Comparison of ENCODE assay signal across 2 cellular contexts in the genomic region with DNA sequence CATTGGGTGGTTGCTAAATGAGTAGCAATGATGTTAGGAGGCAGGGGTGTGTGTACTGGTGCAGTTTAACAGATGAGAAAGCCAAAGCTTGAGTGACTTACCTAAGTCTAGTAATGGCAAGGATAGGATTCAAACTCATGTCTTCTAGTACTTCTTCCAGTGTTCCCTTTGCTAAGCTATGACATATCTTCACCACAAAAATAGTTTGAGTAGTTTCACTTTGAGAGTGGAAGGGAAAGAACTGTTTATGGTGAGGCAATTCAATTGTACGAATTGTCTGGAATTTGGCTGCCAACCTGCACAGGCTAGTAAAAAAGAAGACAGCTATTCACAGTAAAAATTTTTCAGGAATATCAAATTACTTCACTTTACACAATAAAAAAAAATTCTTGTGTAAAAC.
TF ChIP-seq lines count a peak whose summit lies in the region.

No MANE protein-coding gene starts in this region.

TF ChIP-seq in GM12878, 131 proteins besides CTCF, POLR2A, EP300 and RAD21 (continues in another document):
- TF ChIP-seq, protein P1, sequence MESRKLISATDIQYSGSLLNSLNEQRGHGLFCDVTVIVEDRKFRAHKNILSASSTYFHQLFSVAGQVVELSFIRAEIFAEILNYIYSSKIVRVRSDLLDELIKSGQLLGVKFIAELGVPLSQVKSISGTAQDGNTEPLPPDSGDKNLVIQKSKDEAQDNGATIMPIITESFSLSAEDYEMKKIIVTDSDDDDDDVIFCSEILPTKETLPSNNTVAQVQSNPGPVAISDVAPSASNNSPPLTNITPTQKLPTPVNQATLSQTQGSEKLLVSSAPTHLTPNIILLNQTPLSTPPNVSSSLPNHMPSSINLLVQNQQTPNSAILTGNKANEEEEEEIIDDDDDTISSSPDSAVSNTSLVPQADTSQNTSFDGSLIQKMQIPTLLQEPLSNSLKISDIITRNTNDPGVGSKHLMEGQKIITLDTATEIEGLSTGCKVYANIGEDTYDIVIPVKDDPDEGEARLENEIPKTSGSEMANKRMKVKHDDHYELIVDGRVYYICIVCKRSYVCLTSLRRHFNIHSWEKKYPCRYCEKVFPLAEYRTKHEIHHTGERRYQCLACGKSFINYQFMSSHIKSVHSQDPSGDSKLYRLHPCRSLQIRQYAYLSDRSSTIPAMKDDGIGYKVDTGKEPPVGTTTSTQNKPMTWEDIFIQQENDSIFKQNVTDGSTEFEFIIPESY (IDR thresholded peaks at IDR 0.05): no peak
- TF ChIP-seq ZNF274 (IDR thresholded peaks at IDR 0.05; ENCODE audit: insufficient read depth, insufficient read length) (no peak), ZNF384 (IDR thresholded peaks at IDR 0.05; ENCODE audit: borderline replicate concordance, low read depth, low read length) (no peak), DPF2 (IDR thresholded peaks at IDR 0.05) (no peak), MEF2B (IDR thresholded peaks at IDR 0.05; ENCODE audit: partially characterized antibody, poor library complexity, severe bottlenecking) (no peak), NBN (IDR thresholded peaks at IDR 0.05) (no peak), RFX5 (IDR thresholded peaks at IDR 0.05; ENCODE audit: low read depth, low read length) (no peak)
- TF ChIP-seq, protein P2, sequence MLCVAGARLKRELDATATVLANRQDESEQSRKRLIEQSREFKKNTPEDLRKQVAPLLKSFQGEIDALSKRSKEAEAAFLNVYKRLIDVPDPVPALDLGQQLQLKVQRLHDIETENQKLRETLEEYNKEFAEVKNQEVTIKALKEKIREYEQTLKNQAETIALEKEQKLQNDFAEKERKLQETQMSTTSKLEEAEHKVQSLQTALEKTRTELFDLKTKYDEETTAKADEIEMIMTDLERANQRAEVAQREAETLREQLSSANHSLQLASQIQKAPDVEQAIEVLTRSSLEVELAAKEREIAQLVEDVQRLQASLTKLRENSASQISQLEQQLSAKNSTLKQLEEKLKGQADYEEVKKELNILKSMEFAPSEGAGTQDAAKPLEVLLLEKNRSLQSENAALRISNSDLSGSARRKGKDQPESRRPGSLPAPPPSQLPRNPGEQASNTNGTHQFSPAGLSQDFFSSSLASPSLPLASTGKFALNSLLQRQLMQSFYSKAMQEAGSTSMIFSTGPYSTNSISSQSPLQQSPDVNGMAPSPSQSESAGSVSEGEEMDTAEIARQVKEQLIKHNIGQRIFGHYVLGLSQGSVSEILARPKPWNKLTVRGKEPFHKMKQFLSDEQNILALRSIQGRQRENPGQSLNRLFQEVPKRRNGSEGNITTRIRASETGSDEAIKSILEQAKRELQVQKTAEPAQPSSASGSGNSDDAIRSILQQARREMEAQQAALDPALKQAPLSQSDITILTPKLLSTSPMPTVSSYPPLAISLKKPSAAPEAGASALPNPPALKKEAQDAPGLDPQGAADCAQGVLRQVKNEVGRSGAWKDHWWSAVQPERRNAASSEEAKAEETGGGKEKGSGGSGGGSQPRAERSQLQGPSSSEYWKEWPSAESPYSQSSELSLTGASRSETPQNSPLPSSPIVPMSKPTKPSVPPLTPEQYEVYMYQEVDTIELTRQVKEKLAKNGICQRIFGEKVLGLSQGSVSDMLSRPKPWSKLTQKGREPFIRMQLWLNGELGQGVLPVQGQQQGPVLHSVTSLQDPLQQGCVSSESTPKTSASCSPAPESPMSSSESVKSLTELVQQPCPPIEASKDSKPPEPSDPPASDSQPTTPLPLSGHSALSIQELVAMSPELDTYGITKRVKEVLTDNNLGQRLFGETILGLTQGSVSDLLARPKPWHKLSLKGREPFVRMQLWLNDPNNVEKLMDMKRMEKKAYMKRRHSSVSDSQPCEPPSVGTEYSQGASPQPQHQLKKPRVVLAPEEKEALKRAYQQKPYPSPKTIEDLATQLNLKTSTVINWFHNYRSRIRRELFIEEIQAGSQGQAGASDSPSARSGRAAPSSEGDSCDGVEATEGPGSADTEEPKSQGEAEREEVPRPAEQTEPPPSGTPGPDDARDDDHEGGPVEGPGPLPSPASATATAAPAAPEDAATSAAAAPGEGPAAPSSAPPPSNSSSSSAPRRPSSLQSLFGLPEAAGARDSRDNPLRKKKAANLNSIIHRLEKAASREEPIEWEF (IDR thresholded peaks at IDR 0.05; ENCODE audit: insufficient replicate concordance, low read depth, low read length): no peak
- TF ChIP-seq, protein P3, sequence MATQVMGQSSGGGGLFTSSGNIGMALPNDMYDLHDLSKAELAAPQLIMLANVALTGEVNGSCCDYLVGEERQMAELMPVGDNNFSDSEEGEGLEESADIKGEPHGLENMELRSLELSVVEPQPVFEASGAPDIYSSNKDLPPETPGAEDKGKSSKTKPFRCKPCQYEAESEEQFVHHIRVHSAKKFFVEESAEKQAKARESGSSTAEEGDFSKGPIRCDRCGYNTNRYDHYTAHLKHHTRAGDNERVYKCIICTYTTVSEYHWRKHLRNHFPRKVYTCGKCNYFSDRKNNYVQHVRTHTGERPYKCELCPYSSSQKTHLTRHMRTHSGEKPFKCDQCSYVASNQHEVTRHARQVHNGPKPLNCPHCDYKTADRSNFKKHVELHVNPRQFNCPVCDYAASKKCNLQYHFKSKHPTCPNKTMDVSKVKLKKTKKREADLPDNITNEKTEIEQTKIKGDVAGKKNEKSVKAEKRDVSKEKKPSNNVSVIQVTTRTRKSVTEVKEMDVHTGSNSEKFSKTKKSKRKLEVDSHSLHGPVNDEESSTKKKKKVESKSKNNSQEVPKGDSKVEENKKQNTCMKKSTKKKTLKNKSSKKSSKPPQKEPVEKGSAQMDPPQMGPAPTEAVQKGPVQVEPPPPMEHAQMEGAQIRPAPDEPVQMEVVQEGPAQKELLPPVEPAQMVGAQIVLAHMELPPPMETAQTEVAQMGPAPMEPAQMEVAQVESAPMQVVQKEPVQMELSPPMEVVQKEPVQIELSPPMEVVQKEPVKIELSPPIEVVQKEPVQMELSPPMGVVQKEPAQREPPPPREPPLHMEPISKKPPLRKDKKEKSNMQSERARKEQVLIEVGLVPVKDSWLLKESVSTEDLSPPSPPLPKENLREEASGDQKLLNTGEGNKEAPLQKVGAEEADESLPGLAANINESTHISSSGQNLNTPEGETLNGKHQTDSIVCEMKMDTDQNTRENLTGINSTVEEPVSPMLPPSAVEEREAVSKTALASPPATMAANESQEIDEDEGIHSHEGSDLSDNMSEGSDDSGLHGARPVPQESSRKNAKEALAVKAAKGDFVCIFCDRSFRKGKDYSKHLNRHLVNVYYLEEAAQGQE (IDR thresholded peaks at IDR 0.05; ENCODE audit: low read depth, low read length): no peak
- TF ChIP-seq, protein P4, sequence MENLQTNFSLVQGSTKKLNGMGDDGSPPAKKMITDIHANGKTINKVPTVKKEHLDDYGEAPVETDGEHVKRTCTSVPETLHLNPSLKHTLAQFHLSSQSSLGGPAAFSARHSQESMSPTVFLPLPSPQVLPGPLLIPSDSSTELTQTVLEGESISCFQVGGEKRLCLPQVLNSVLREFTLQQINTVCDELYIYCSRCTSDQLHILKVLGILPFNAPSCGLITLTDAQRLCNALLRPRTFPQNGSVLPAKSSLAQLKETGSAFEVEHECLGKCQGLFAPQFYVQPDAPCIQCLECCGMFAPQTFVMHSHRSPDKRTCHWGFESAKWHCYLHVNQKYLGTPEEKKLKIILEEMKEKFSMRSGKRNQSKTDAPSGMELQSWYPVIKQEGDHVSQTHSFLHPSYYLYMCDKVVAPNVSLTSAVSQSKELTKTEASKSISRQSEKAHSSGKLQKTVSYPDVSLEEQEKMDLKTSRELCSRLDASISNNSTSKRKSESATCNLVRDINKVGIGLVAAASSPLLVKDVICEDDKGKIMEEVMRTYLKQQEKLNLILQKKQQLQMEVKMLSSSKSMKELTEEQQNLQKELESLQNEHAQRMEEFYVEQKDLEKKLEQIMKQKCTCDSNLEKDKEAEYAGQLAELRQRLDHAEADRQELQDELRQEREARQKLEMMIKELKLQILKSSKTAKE (IDR thresholded peaks at IDR 0.05; ENCODE audit: low read depth, poor library complexity, severe bottlenecking): no peak

TF ChIP-seq in HepG2, 621 proteins besides CTCF, POLR2A, EP300 and RAD21:
- TF ChIP-seq ZFP1 (CRISPR knock-in tag; IDR thresholded peaks at IDR 0.05) (no peak), ZNF143 (CRISPR knock-in tag; IDR thresholded peaks at IDR 0.05) (no peak), IRF2 (CRISPR knock-in tag; IDR thresholded peaks at IDR 0.05) (no peak), GLI4 (CRISPR knock-in tag; IDR thresholded peaks at IDR 0.05; ENCODE audit: borderline replicate concordance) (no peak), ZNF547 (CRISPR knock-in tag; IDR thresholded peaks at IDR 0.05) (no peak), NFE2 (CRISPR knock-in tag; IDR thresholded peaks at IDR 0.05) (no peak), MAFF (IDR thresholded peaks at IDR 0.05; ENCODE audit: low read depth, low read length) (no peak), XRCC5 (optimal IDR thresholded peaks at IDR 0.05; ENCODE audit: low read length) (no peak)
- TF ChIP-seq, protein P5, sequence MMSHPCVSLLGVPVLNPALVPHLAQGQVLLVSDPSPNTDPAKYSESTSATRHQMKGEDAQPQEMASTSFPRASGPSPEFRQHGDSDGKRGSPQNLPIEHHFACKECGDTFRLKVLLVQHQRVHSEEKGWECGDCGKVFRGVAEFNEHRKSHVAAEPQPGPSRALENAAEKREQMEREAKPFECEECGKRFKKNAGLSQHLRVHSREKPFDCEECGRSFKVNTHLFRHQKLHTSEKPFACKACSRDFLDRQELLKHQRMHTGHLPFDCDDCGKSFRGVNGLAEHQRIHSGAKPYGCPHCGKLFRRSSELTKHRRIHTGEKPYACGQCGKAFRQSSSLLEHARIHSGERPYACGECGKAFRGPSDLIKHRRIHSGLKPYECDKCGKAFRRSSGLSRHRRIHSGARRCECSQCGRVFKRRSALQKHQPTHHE (CRISPR knock-in tag; IDR thresholded peaks at IDR 0.05; ENCODE audit: borderline replicate concordance): no peak
